ENCODE assay signal across 13 cellular contexts in the genomic region with DNA sequence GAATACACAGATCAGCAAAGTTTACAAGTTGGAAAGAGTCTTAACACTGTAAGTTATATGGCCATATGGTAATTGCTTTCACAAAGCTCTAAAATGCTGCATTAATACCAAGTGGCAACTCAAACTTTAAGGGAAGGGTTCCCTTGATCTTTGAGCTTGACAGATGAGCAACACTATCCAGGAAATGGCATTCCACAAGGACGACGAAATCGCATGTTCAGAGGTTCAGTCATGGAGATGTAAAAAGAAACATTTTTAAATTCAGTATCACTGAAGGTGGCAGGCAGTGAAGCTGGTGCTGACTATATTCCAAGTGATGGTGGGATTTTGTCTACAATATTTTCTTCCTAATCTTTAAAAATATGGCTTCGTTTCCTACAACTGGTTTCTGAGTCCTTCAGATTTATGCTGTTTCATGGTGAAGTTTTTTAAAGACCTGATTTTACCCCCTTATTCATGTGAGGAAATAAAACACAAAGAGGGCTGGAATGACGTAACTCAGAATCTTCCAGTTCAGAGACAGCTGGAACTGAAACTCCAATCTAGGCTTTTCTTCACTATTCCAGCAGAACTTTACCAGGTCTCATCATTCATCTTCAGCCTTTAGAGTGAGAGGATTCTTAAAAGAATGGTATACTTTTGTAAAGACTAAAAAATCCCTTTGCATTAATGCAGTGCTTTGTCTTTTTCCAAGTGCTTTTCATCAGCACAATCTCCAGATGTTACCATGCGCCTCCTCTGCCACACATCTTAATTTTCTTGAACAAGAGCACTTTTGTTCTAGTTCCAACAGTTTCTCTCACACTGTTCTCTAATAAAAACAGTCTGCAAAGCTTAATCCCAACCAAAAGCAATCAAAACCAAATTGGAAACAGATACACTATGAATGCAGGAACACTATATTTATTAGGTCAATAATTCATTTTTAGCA. TPM values are rescaled to one million over a fixed set of nuclear protein-coding genes. Genes with fewer than 3 reads are reported as not detected.
DNase-seq lines count a peak whose midpoint lies in the region; ATAC-seq and TF ChIP-seq lines count a peak whose summit lies in the region.
"Had no signal": no experiment of that assay in that cellular context is flagged by ENCODE, and none has a peak within 500 bp of the region (broad histone marks: within the 10 kb centered on the region; RNA-seq: fewer than 3 reads in every experiment).

No MANE protein-coding gene starts in this region.

- CTCF ChIA-PET in naive thymus-derived CD4-positive, alpha-beta T cell (lab: Charles Lee), result interaction anchor here (0.6 to 0.8 kb wide), 2 partner anchors 90 to 302 kb away, joined by 3 to 4 read pairs; no protein-coding TSS in a partner anchor

- H3K36me3 ChIP-seq in right atrium auricular region, result peaks cover 11% of the 10 kb centered on the region
- H3K36me3 ChIP-seq in naive thymus-derived CD4-positive, alpha-beta T cell (ENCODE audit: control insufficient read depth in 2 of 3, insufficient read depth in 3 of 3, low read length in 3 of 3), result peaks cover 0 to 23% (median 18%) of the 10 kb centered on the region in 3 experiments

- H3K4me3 Mint-ChIP-seq in brain, result no peak overlapping the region
- no peak overlapping the region for H3K4me3 Mint-ChIP-seq in naive thymus-derived CD4-positive, alpha-beta T cell
- H3K4me3 Mint-ChIP-seq in activated T-cell treated with anti-CD3 and anti-CD28 coated beads, Interleukin-2, amount 50 U/mL, for 24 hours, result no peak overlapping the region

- no peak overlapping the region for H3K4me3 ChIP-seq in right atrium auricular region
- H3K4me3 ChIP-seq in naive thymus-derived CD4-positive, alpha-beta T cell (ENCODE audit: low read length), result no peak overlapping the region
- H3K4me3 ChIP-seq: pancreas had no signal

- H3K9me3 ChIP-seq in right atrium auricular region, result no peaks in the 10 kb centered on the region
- H3K9me3 ChIP-seq in naive thymus-derived CD4-positive, alpha-beta T cell (ENCODE audit: control insufficient read depth in 2 of 3, low read length in 3 of 3), result no peaks in the 10 kb centered on the region
- H3K9me3 ChIP-seq: pancreas had no signal

- DNase-seq in Right ventricle myocardium superior (no peak), right atrium auricular region (ENCODE audit: low spot score) (no peak), kidney tubule cell (ENCODE audit: low spot score) (peak; percentile 60), GM19240 (ENCODE audit: insufficient read length, low spot score) (no peak), germinal center (ENCODE audit: low spot score) (no peak)
- no peak for DNase-seq in naive thymus-derived CD4-positive, alpha-beta T cell
- DNase-seq in activated T-cell treated with anti-CD3 and anti-CD28 coated beads, Interleukin-2, amount 50 U/mL, for 24 hours, result no peak
- DNase-seq: activated CD4-positive, alpha-beta T cell treated with anti-CD3 and anti-CD28 coated beads, Interleukin-2, amount 50 U/mL, for 48 hours; activated naive CD4-positive, alpha-beta T cell treated with anti-CD3 and anti-CD28 coated beads, Interleukin-2, amount 50 U/mL, for 16 hours; pancreas had no signal

- no peak for TF ChIP-seq CTCF in right atrium auricular region (IDR thresholded peaks at IDR 0.05)
- TF ChIP-seq CTCF in brain (conservative IDR thresholded peaks at IDR 0.05), result no peak

- POLR2A ChIA-PET in naive thymus-derived CD4-positive, alpha-beta T cell (lab: Charles Lee), result no interaction called here

- H3K27ac Mint-ChIP-seq in brain, result peak overlapping the region in 4 of 5 experiments; percentile 28 to 84 (median 54)
- H3K27ac Mint-ChIP-seq in naive thymus-derived CD4-positive, alpha-beta T cell, result peak overlapping the region in 1 of 9 donors; percentile 21
- no peak overlapping the region for H3K27ac Mint-ChIP-seq in activated T-cell treated with anti-CD3 and anti-CD28 coated beads, Interleukin-2, amount 50 U/mL, for 24 hours

- peaks cover 19% of the 10 kb centered on the region for H3K4me1 Mint-ChIP-seq in brain
- peaks cover 0 to 4% (median 0%) of the 10 kb centered on the region in 7 donors for H3K4me1 Mint-ChIP-seq in naive thymus-derived CD4-positive, alpha-beta T cell
- no peaks in the 10 kb centered on the region for H3K4me1 Mint-ChIP-seq in activated T-cell treated with anti-CD3 and anti-CD28 coated beads, Interleukin-2, amount 50 U/mL, for 24 hours (ENCODE audit: low read depth)

- H3K27me3 Mint-ChIP-seq in brain, result no peaks in the 10 kb centered on the region
- H3K27me3 Mint-ChIP-seq in naive thymus-derived CD4-positive, alpha-beta T cell, result no peaks in the 10 kb centered on the region
- H3K27me3 Mint-ChIP-seq in activated T-cell treated with anti-CD3 and anti-CD28 coated beads, Interleukin-2, amount 50 U/mL, for 24 hours, result no peaks in the 10 kb centered on the region

- H3K4me1 ChIP-seq in right atrium auricular region, result no peaks in the 10 kb centered on the region
- no peaks in the 10 kb centered on the region for H3K4me1 ChIP-seq in naive thymus-derived CD4-positive, alpha-beta T cell (ENCODE audit: control insufficient read depth in 2 of 2, insufficient read depth in 2 of 2, low read length in 2 of 2)
- H3K4me1 ChIP-seq: pancreas had no signal

- intact Hi-C loops in Right ventricle myocardium superior (cut with DNase I), result no loop called here
- intact Hi-C loops in naive thymus-derived CD4-positive, alpha-beta T cell (cut with micrococcal nuclease), result no loop called here

- H3K9me3 Mint-ChIP-seq in brain, result no peaks in the 10 kb centered on the region
- H3K9me3 Mint-ChIP-seq in naive thymus-derived CD4-positive, alpha-beta T cell, result no peaks in the 10 kb centered on the region
- no peaks in the 10 kb centered on the region for H3K9me3 Mint-ChIP-seq in activated T-cell treated with anti-CD3 and anti-CD28 coated beads, Interleukin-2, amount 50 U/mL, for 24 hours

- no peaks in the 10 kb centered on the region for H3K27me3 ChIP-seq in right atrium auricular region
- no peaks in the 10 kb centered on the region for H3K27me3 ChIP-seq in naive thymus-derived CD4-positive, alpha-beta T cell (ENCODE audit: control insufficient read depth in 2 of 2, insufficient read depth in 2 of 2, low read length in 2 of 2)
- H3K27me3 ChIP-seq: pancreas had no signal

- H3K27ac ChIP-seq in right atrium auricular region, result no peak overlapping the region
- no peak overlapping the region for H3K27ac ChIP-seq in naive thymus-derived CD4-positive, alpha-beta T cell (ENCODE audit: low read depth, low read length)
- H3K27ac ChIP-seq: pancreas had no signal

- peaks cover 15% of the 10 kb centered on the region for H3K36me3 Mint-ChIP-seq in brain
- peaks cover 0 to 9% (median 0%) of the 10 kb centered on the region in 5 donors for H3K36me3 Mint-ChIP-seq in naive thymus-derived CD4-positive, alpha-beta T cell
- peaks cover 17% of the 10 kb centered on the region for H3K36me3 Mint-ChIP-seq in activated T-cell treated with anti-CD3 and anti-CD28 coated beads, Interleukin-2, amount 50 U/mL, for 24 hours (ENCODE audit: low read depth)

- peak; percentile 53 for ATAC-seq in Right ventricle myocardium superior (ENCODE audit: poor library complexity)
- ATAC-seq in naive thymus-derived CD4-positive, alpha-beta T cell, result no peak

RNA-seq across cellular contexts. Expression of a gene that starts 20.2 kb away (rescaled TPM):
- total RNA-seq in Right ventricle myocardium superior (not detected), right atrium auricular region (not detected)
- polyA plus RNA-seq in brain (ENCODE audit: insufficient read depth, low read depth, low replicate concordance), result not detected
- not detected for total RNA-seq in naive thymus-derived CD4-positive, alpha-beta T cell
- not detected for polyA plus RNA-seq in naive thymus-derived CD4-positive, alpha-beta T cell
- total RNA-seq: NCI-H460, pancreas had no signal
- polyA plus RNA-seq: keratinocyte had no signal

RNA-seq across cellular contexts. Expression of a gene that starts 50.6 kb away (rescaled TPM):
- total RNA-seq in Right ventricle myocardium superior (30.9 TPM), right atrium auricular region (10 to 100 TPM; 24.5 to 27.7 TPM)
- 16.6 TPM for polyA plus RNA-seq in brain (ENCODE audit: insufficient read depth, low read depth, low replicate concordance)
- 10 to 100 TPM; 31.6 to 58.1 (median 35.4) TPM for total RNA-seq in naive thymus-derived CD4-positive, alpha-beta T cell
- polyA plus RNA-seq in naive thymus-derived CD4-positive, alpha-beta T cell, result 1 to 10 TPM; 6.6 to 8.9 TPM
